31 cellular contexts compared by ENCODE assay signal in genomic region chr6:155110721-155111120, GRCh38.
"Had no signal": no experiment of that assay in that cellular context is flagged by ENCODE, and none has a peak within 500 bp of the region (broad histone marks: within the 10 kb centered on the region; RNA-seq: fewer than 3 reads in every experiment).

No MANE protein-coding gene starts in this region.

- H3K36me3 ChIP-seq: brain microvascular endothelial cell, MG63, WERI-Rb-1 had no signal

- H3K9me3 ChIP-seq: MG63 had no signal

- H3K27ac Mint-ChIP-seq: activated CD4-positive, alpha-beta memory T cell treated with anti-CD3 and anti-CD28 coated beads for 36 hours; activated naive CD8-positive, alpha-beta T cell treated with anti-CD3 and anti-CD28 coated beads for 36 hours; T-cell; T-helper 17 cell had no signal

- H3K4me3 ChIP-seq: MG63, PC-9 had no signal

- H3K27ac ChIP-seq: brain microvascular endothelial cell, PC-9, RWPE1, WERI-Rb-1 had no signal

- H3K9me3 Mint-ChIP-seq: activated CD4-positive, alpha-beta memory T cell treated with anti-CD3 and anti-CD28 coated beads for 36 hours; activated naive CD8-positive, alpha-beta T cell treated with anti-CD3 and anti-CD28 coated beads for 36 hours; activated T-cell treated with anti-CD3 and anti-CD28 coated beads, Interleukin-2, amount 50 U/mL, for 4 hours; central memory CD8-positive, alpha-beta T cell; T-cell had no signal

- H3K36me3 Mint-ChIP-seq: activated CD4-positive, alpha-beta memory T cell treated with anti-CD3 and anti-CD28 coated beads for 36 hours; activated naive CD8-positive, alpha-beta T cell treated with anti-CD3 and anti-CD28 coated beads for 36 hours; T-cell had no signal

- H3K4me3 Mint-ChIP-seq: activated CD4-positive, alpha-beta memory T cell treated with anti-CD3 and anti-CD28 coated beads for 36 hours; activated naive CD8-positive, alpha-beta T cell treated with anti-CD3 and anti-CD28 coated beads for 36 hours; central memory CD8-positive, alpha-beta T cell; T-cell; T-helper 17 cell had no signal

- ATAC-seq: activated T-cell treated with anti-CD3 and anti-CD28 coated beads, Interleukin-2, amount 50 U/mL, for 4 hours; Right ventricle myocardium inferior; SK-N-SH treated with all-trans-retinoic acid at 6 μM for 48 hours; T-cell; T-helper 17 cell had no signal

- DNase-seq: activated CD4-positive, alpha-beta memory T cell treated with anti-CD3 and anti-CD28 coated beads for 36 hours; activated CD4-positive, alpha-beta T cell treated with anti-CD3 and anti-CD28 coated beads, Interleukin-2, amount 50 U/mL, for 1 hour; activated CD8-positive, alpha-beta memory T cell treated with anti-CD3 and anti-CD28 coated beads, Interleukin-2, amount 50 U/mL, for 4 hours; activated effector memory CD4-positive, alpha-beta T cell treated with Interleukin-2 at 50 U/mL for 16 hours; activated naive CD4-positive, alpha-beta T cell treated with anti-CD3 and anti-CD28 coated beads, Interleukin-2, amount 50 U/mL, for 16 hours; activated naive CD8-positive, alpha-beta T cell treated with anti-CD3 and anti-CD28 coated beads for 36 hours; activated T-cell treated with anti-CD3 and anti-CD28 coated beads for 4 hours; activated T-cell treated with anti-CD3 and anti-CD28 coated beads, Interleukin-2, amount 50 U/mL, for 4 hours; amniotic stem cell; aorta; brain microvascular endothelial cell; Kasumi-1; KG1; MG63; NCI-H1048; NCI-H1105 treated with DMSO at 0.1 percent for 48 hours; NCI-H1436; NCI-H1694; NCI-H1930; NCI-H2081 treated with DMSO at 0.1 percent for 48 hours; NCI-H345; NCI-H524 treated with DMSO at 0.1 percent for 48 hours; PC-9; SIG-M5; T-cell; T-helper 17 cell; WERI-Rb-1 had no signal

- H3K27me3 ChIP-seq: brain microvascular endothelial cell, MG63 had no signal

- H3K4me2 ChIP-seq: PC-9 had no signal

- H2AFZ ChIP-seq: PC-9 had no signal
